Comparison of ENCODE assay signal across 9 cellular contexts in the genomic region with DNA sequence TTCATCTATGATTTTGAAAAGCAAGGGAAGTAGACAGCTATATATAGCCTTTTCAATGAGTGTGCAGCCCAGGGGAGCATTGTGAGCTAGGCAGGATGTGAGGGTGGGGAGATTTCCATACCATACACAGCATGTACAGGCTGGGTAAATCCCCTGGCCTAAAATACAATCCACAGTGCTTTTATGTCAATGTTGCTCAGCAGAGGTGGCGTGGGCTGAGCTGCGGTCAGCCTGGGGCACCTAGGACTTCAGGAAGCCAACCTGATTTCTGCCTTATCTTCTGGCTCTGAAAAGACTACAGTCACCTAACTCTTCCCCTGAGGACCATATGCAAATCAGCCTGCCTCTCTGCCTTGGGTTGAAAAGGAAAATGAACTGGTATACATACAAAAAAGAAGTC. TPM values are rescaled to one million over a fixed set of nuclear protein-coding genes. Genes with fewer than 3 reads are reported as not detected.
A peak's percentile ranks its signal among the peaks of the same experiment; 100 is the strongest.
DNase-seq lines count a peak whose midpoint lies in the region; ATAC-seq, FAIRE-seq and TF ChIP-seq lines count a peak whose summit lies in the region.
"Had no signal": no experiment of that assay in that cellular context is flagged by ENCODE, and none has a peak within 500 bp of the region (broad histone marks: within the 10 kb centered on the region; RNA-seq: fewer than 3 reads in every experiment).

No MANE protein-coding gene starts in this region.

- H3K27me3 ChIP-seq in aorta (ENCODE audit: control insufficient read depth in 1 of 2, insufficient read depth in 2 of 2, low read length in 1 of 2) (no peaks in the 10 kb centered on the region), breast epithelium (no peaks in the 10 kb centered on the region)

- 61 to 62% methylated on average over 2 of the region's 2 CpGs for WGBS in aorta, 2 donors

- DNase-seq in GM19239 (ENCODE audit: insufficient read length, low spot score): peak; percentile 54
- peak in 2 of 3 experiments; percentile 54 to 77 for DNase-seq in activated CD8-positive, alpha-beta memory T cell treated with anti-CD3 and anti-CD28 coated beads for 48 hours (ENCODE audit: low read depth in 2 of 3, low spot score in 2 of 3)
- peak; percentile 92 for DNase-seq in stimulated activated CD4-positive, alpha-beta T cell treated with anti-CD3 and anti-CD28 coated beads, Interleukin-15, amount 100 ng/mL, for 24 hours
- DNase-seq in ecto neural progenitor cell (ENCODE audit: low spot score): no peak
- no peak for DNase-seq in HT-29 (ENCODE audit: low spot score)
- DNase-seq in aorta: no peak
- no peak for DNase-seq in breast epithelium (ENCODE audit: low spot score in 2 of 2)

- no peak for TF ChIP-seq CTCF in breast epithelium (IDR thresholded peaks at IDR 0.05)

- peak; percentile 98 for ATAC-seq in HG03280 (IDR thresholded peaks at IDR 0.05; ENCODE audit: unreplicated experiment)
- ATAC-seq in aorta (ENCODE audit: low FRiP score): no peak

- H3K36me3 ChIP-seq in aorta (ENCODE audit: control insufficient read depth in 1 of 2, insufficient read depth in 2 of 2, low read length in 1 of 2): no peaks in the 10 kb centered on the region
- no peaks in the 10 kb centered on the region for H3K36me3 ChIP-seq in breast epithelium

- H3K9me3 ChIP-seq in aorta (ENCODE audit: control insufficient read depth, low read length) (no peaks in the 10 kb centered on the region), breast epithelium (no peaks in the 10 kb centered on the region)

- TF ChIP-seq POLR2A in breast epithelium (IDR thresholded peaks at IDR 0.05): no peak

- H3K4me3 ChIP-seq in aorta (ENCODE audit: low read length in 2 of 2) (no peak overlapping the region), breast epithelium (no peak overlapping the region)

- intact Hi-C loops in aorta (cut with DNase I) (no loop called here), breast epithelium (cut with DNase I; ENCODE audit: low total_unique reads) (no loop called here)

- H3K4me1 ChIP-seq in aorta (ENCODE audit: control insufficient read depth in 1 of 2, insufficient read depth in 2 of 2, low read length in 2 of 2) (no peaks in the 10 kb centered on the region), breast epithelium (no peaks in the 10 kb centered on the region)

- H3K27ac ChIP-seq in aorta (ENCODE audit: low read depth in 1 of 2, low read length in 2 of 2) (no peak overlapping the region), breast epithelium (no peak overlapping the region)
- H3K27ac ChIP-seq: KMS-11 had no signal

- peak; percentile 95 for FAIRE-seq in GM19239 (lab: Jason Lieb, UNC)

RNA-seq across cellular contexts. Expression of a gene that starts 6.3 kb away (rescaled TPM):
- not detected in 2 replicates for total RNA-seq in HT-29 (2014; rRNA removed; shearing (Covaris generic))
- total RNA-seq in aorta: not detected
- not detected for polyA plus RNA-seq in aorta
- total RNA-seq in breast epithelium: not detected

RNA-seq across cellular contexts. Expression of a gene that starts 8.2 kb away (rescaled TPM):
- not detected in 2 replicates for total RNA-seq in HT-29 (2014; rRNA removed; shearing (Covaris generic))
- total RNA-seq in aorta (1 to 10 TPM; 3.0 to 4.8 TPM), breast epithelium (1 to 10 TPM; 3.3 to 4.4 (median 3.4) TPM)
- under 1 TPM; 0.10 to 0.75 TPM for polyA plus RNA-seq in aorta

RNA-seq across cellular contexts. Expression of a gene that starts 29.7 kb away (rescaled TPM):
- 3.6 and 4.5 TPM in 2 replicates for total RNA-seq in HT-29 (2014; rRNA removed; shearing (Covaris generic))
- 10 to 100 TPM; 10.5 to 11.6 TPM for total RNA-seq in aorta
- 10 to 100 TPM; 13.8 to 14.7 TPM for polyA plus RNA-seq in aorta
- 10 to 100 TPM; 12.2 to 15.5 (median 14.4) TPM for total RNA-seq in breast epithelium

Comparison
In these comparisons a context has a peak if more than half of its experiments do, and no peak if none do; other contexts are left out.
1. DNase-seq: peak in GM19239 (single experiment), activated CD8-positive, alpha-beta memory T cell treated with anti-CD3 and anti-CD28 coated beads for 48 hours (2 of 3) and stimulated activated CD4-positive, alpha-beta T cell treated with anti-CD3 and anti-CD28 coated beads, Interleukin-15, amount 100 ng/mL, for 24 hours (single experiment); none in ecto neural progenitor cell (single experiment), HT-29 (single experiment), aorta (0 of 2) and breast epithelium (0 of 2).